11 cellular contexts compared by ENCODE assay signal in the genomic region with DNA sequence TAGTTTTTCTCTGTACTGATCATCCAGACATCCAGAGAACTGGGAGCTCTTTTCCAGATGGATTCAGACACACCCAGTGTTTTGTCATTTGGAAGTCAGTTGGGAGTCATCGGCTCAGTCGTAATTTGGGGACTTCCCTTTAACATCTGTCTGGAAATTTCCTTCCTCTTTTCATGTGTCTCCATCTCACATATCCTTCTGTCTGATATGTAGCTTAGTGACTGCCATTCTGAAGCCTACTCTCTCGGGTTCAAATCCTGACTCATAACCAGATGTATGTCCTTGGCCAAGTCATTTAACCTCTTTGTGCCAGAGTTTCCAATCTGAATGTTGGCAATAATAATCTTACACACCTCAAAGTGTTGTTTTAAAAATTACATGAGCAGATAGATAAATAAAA. TPM values are rescaled to one million over a fixed set of nuclear protein-coding genes. Genes with fewer than 3 reads are reported as not detected.
A peak's percentile ranks its signal among the peaks of the same experiment; 100 is the strongest.
DNase-seq lines count a peak whose midpoint lies in the region; ATAC-seq, FAIRE-seq and TF ChIP-seq lines count a peak whose summit lies in the region.
"Had no signal": no experiment of that assay in that cellular context is flagged by ENCODE, and none has a peak within 500 bp of the region (broad histone marks: within the 10 kb centered on the region; RNA-seq: fewer than 3 reads in every experiment).

No MANE protein-coding gene starts in this region.

- H3K27ac Mint-ChIP-seq in activated B cell treated with CpG ODN at 0.5 μM for 24 hours: peak overlapping the region; percentile 86

- TF ChIP-seq POLR2A in A549 (IDR thresholded peaks at IDR 0.05; ENCODE audit: low read length): no peak

- peaks cover 50% of the 10 kb centered on the region for H3K36me3 Mint-ChIP-seq in activated B cell treated with CpG ODN at 0.5 μM for 24 hours (ENCODE audit: low read depth)

- TF ChIP-seq CTCF in A549 (IDR thresholded peaks at IDR 0.05) (no peak), HEK293 (tag by site-specific recombination; IDR thresholded peaks at IDR 0.05) (no peak), activated B cell treated with CpG ODN at 0.5 μM for 24 hours (IDR thresholded peaks at IDR 0.05) (no peak), GM10266 (IDR thresholded peaks at IDR 0.05; ENCODE audit: control insufficient read depth, insufficient read depth, low read depth, missing control alignments) (no peak)

- no peak overlapping the region for H3K4me3 ChIP-seq in A549
- H3K4me3 ChIP-seq in HEK293 (ENCODE audit: low read depth, low read length): no peak overlapping the region

- ATAC-seq in A549: no peak
- no peak for ATAC-seq in activated B cell treated with CpG ODN at 0.5 μM for 24 hours (ENCODE audit: low read depth)

- POLR2A ChIA-PET in A549 (lab: Yijun Ruan, JAX): no interaction called here
- POLR2A ChIA-PET in HEK293 (lab: Yijun Ruan, JAX): interaction anchor here (1.0 kb wide), 1 partner anchor 167 kb away, joined by 3 read pairs; no protein-coding TSS in a partner anchor
- POLR2A ChIA-PET in activated B cell treated with CpG ODN at 0.5 μM for 24 hours (lab: Charles Lee): interaction anchor here (0.6 to 7.0 kb wide), 10 partner anchors 13 to 185 kb away, joined by 3 to 333 read pairs (median 34); no protein-coding TSS in a partner anchor

- no peak for TF ChIP-seq EP300 in A549 (IDR thresholded peaks at IDR 0.05)

- peaks cover 53% of the 10 kb centered on the region for H3K4me1 Mint-ChIP-seq in activated B cell treated with CpG ODN at 0.5 μM for 24 hours

- H3K9me3 ChIP-seq in A549: no peaks in the 10 kb centered on the region
- H3K9me3 ChIP-seq in HEK293 (ENCODE audit: control insufficient read depth, insufficient read depth, low read depth, low read length): no peaks in the 10 kb centered on the region

- CTCF ChIA-PET in A549 (lab: Yijun Ruan, JAX): interaction anchor here (0.7 to 1.6 kb wide), 4 partner anchors 9 to 673 kb away, joined by 3 to 5 read pairs (median 4); no protein-coding TSS in a partner anchor
- CTCF ChIA-PET in HEK293 (lab: Yijun Ruan, JAX): interaction anchor here (0.6 to 3.8 kb wide), 8 partner anchors 8 to 1976 kb away, joined by 3 to 20 read pairs (median 4); no protein-coding TSS in a partner anchor
- CTCF ChIA-PET in activated B cell treated with CpG ODN at 0.5 μM for 24 hours (lab: Charles Lee): interaction anchor here (1.1 to 1.2 kb wide), 3 partner anchors 34 to 175 kb away, joined by 3 read pairs; no protein-coding TSS in a partner anchor

- H3K27ac ChIP-seq in A549: peak overlapping the region in 1 of 2 experiments; percentile 24; a peak in 1 of 6 replicates
- peak overlapping the region; percentile 88; the same call in 1 of the 2 replicates for H3K27ac ChIP-seq in HEK293 (ENCODE audit: extremely low read depth, low read depth, low read length)

- H3K9me3 Mint-ChIP-seq in activated B cell treated with CpG ODN at 0.5 μM for 24 hours: no peaks in the 10 kb centered on the region

- H3K27me3 Mint-ChIP-seq in activated B cell treated with CpG ODN at 0.5 μM for 24 hours: no peaks in the 10 kb centered on the region

- H3K4me2 ChIP-seq in A549: peak overlapping the region; percentile 85

- TF ChIP-seq RAD21 in A549 (conservative IDR thresholded peaks at IDR 0.05 in 1 of 2, IDR thresholded peaks at IDR 0.05 in 1 of 2): no peak

- H3K4me1 ChIP-seq in A549 (peaks cover 32% of the 10 kb centered on the region), HEK293 (ENCODE audit: control insufficient read depth, insufficient read depth, low read length) (peaks cover 12% of the 10 kb centered on the region)

- H3K36me3 ChIP-seq in HEK293 (ENCODE audit: control insufficient read depth in 2 of 2, insufficient read depth in 1 of 2, low read length in 2 of 2): peaks cover 10 to 21% of the 10 kb centered on the region in 2 experiments; a peak in 2 of 3 replicates

- FAIRE-seq in A549 (lab: Jason Lieb, UNC): no peak

- intact Hi-C loops in activated B cell treated with CpG ODN at 0.5 μM for 24 hours (cut with micrococcal nuclease): no loop called here

- 33% methylated on average over 3 of the region's 3 CpGs for WGBS in A549 (ENCODE audit: missing lambda C conversion rate)

- H3K4me3 Mint-ChIP-seq in activated B cell treated with CpG ODN at 0.5 μM for 24 hours: peak overlapping the region; percentile 71

- DNase-seq in A549 (ENCODE audit: low read depth in 1 of 2, low spot score in 1 of 2): no peak
- no peak for DNase-seq in activated B cell treated with CpG ODN at 0.5 μM for 24 hours
- DNase-seq in medulla oblongata (ENCODE audit: extremely low spot score): peak; percentile 52
- no peak for DNase-seq in GM10266 (ENCODE audit: extremely low spot score)
- no peak for DNase-seq in HK-2 (ENCODE audit: unreplicated experiment)
- no peak for DNase-seq in NCI-H510A treated with DMSO at 0.1 percent for 48 hours (lab: John Stamatoyannopoulos, UW)
- no peak for DNase-seq in epidermal melanocyte (ENCODE audit: insufficient read length, low spot score)
- DNase-seq: DMS153; GOT3; stimulated activated CD4-positive, alpha-beta T cell treated with anti-CD3 and anti-CD28 coated beads, Interleukin-12 subunit alpha, Interleukin-12 subunit beta, amount 100 ng/mL, for 4 hours had no signal

TF ChIP-seq in A549, 52 proteins besides CTCF, POLR2A, EP300 and RAD21 (continues in another document):
- TF ChIP-seq, protein P1, sequence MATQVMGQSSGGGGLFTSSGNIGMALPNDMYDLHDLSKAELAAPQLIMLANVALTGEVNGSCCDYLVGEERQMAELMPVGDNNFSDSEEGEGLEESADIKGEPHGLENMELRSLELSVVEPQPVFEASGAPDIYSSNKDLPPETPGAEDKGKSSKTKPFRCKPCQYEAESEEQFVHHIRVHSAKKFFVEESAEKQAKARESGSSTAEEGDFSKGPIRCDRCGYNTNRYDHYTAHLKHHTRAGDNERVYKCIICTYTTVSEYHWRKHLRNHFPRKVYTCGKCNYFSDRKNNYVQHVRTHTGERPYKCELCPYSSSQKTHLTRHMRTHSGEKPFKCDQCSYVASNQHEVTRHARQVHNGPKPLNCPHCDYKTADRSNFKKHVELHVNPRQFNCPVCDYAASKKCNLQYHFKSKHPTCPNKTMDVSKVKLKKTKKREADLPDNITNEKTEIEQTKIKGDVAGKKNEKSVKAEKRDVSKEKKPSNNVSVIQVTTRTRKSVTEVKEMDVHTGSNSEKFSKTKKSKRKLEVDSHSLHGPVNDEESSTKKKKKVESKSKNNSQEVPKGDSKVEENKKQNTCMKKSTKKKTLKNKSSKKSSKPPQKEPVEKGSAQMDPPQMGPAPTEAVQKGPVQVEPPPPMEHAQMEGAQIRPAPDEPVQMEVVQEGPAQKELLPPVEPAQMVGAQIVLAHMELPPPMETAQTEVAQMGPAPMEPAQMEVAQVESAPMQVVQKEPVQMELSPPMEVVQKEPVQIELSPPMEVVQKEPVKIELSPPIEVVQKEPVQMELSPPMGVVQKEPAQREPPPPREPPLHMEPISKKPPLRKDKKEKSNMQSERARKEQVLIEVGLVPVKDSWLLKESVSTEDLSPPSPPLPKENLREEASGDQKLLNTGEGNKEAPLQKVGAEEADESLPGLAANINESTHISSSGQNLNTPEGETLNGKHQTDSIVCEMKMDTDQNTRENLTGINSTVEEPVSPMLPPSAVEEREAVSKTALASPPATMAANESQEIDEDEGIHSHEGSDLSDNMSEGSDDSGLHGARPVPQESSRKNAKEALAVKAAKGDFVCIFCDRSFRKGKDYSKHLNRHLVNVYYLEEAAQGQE (IDR thresholded peaks at IDR 0.05): 0 out of 2 replicates have a peak, but pooled peaks have one; percentile 22
- TF ChIP-seq HOXA7 (CRISPR knock-in tag; IDR thresholded peaks at IDR 0.05): no peak
- TF ChIP-seq, protein P2, sequence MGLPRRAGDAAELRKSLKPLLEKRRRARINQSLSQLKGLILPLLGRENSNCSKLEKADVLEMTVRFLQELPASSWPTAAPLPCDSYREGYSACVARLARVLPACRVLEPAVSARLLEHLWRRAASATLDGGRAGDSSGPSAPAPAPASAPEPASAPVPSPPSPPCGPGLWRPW (IDR thresholded peaks at IDR 0.05): no peak

TF ChIP-seq in HEK293, 187 proteins besides CTCF, POLR2A, EP300 and RAD21:
- TF ChIP-seq ZNF670 (tag by site-specific recombination; IDR thresholded peaks at IDR 0.05; ENCODE audit: low read depth): no peak
- no peak for TF ChIP-seq TRIM28 (IDR thresholded peaks at IDR 0.05; ENCODE audit: borderline replicate concordance, low read length)
- TF ChIP-seq, protein P3, sequence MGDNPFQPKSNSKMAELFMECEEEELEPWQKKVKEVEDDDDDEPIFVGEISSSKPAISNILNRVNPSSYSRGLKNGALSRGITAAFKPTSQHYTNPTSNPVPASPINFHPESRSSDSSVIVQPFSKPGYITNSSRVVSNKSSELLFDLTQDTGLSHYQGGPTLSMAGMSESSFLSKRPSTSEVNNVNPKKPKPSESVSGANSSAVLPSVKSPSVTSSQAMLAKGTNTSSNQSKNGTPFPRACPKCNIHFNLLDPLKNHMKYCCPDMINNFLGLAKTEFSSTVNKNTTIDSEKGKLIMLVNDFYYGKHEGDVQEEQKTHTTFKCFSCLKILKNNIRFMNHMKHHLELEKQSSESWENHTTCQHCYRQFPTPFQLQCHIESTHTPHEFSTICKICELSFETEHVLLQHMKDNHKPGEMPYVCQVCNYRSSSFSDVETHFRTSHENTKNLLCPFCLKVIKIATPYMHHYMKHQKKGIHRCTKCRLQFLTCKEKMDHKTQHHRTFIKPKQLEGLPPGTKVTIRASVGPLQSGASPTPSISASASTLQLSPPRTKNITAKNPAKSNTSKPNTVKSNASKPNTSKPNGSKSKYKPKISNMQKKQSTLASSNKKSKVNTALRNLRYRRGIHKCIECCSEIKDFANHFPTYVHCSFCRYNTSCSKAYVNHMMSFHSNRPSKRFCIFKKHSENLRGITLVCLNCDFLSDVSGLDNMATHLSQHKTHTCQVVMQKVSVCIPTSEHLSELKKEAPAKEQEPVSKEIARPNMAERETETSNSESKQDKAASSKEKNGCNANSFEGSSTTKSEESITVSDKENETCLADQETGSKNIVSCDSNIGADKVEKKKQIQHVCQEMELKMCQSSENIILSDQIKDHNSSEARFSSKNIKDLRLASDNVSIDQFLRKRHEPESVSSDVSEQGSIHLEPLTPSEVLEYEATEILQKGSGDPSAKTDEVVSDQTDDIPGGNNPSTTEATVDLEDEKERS (tag by site-specific recombination; IDR thresholded peaks at IDR 0.05): no peak
- no peak for TF ChIP-seq ZNF132 (tag by site-specific recombination; IDR thresholded peaks at IDR 0.05; ENCODE audit: borderline replicate concordance)
- TF ChIP-seq ZBTB8A (tag by site-specific recombination; IDR thresholded peaks at IDR 0.05): no peak
- no peak for TF ChIP-seq ZNF239 (tag by site-specific recombination; IDR thresholded peaks at IDR 0.05)

RNA-seq across cellular contexts. Expression of a gene that starts 3.0 kb away (rescaled TPM):
- 15.0 and 21.5 TPM in 2 replicates for polyA plus RNA-seq in A549 (2011; rRNA removed)
- polyA plus RNA-seq in A549 (2012; cell fraction: cytosol; rRNA removed): 2.9 TPM in 2 replicates
- 2.3 and 3.8 TPM in 2 replicates for polyA plus RNA-seq in A549 (2012; cell fraction: nucleus; rRNA removed)
- 9.7 to 10.7 TPM (median 9.9 TPM) in 3 replicates for polyA plus RNA-seq in A549 (2017; fragmentation: RNase III; extraction: RNeasy Plus Mini Kit Qiagen cat#74134 plus additional on column Dnase treatment)
- polyA minus RNA-seq in A549 (2011; rRNA and poly(A)+ RNA removed): 6.3 and 9.0 TPM in 2 replicates
- total RNA-seq in activated B cell treated with CpG ODN at 0.5 μM for 24 hours: 55.4 and 65.6 TPM in 2 replicates
